Comparison of ENCODE assay signal across 1 cellular context in genomic region chr14:90281261-90281660, GRCh38.
TF ChIP-seq lines count a peak whose summit lies in the region.

No MANE protein-coding gene starts in this region.

TF ChIP-seq in SK-N-SH treated with all-trans-retinoic acid at 6 μM for 48 hours, 23 proteins besides CTCF, POLR2A, EP300 and RAD21 (continued from another document):
- TF ChIP-seq CREB5 (CRISPR knock-in tag; IDR thresholded peaks at IDR 0.05; ENCODE audit: low read depth) (no peak), ZFP30 (CRISPR knock-in tag; IDR thresholded peaks at IDR 0.05) (no peak), CSDC2 (CRISPR knock-in tag; IDR thresholded peaks at IDR 0.05) (no peak), ZC3H10 (CRISPR knock-in tag; IDR thresholded peaks at IDR 0.05) (no peak)
